ENCODE assay signal across 9 cellular contexts in genomic region chr1:36365310-36365895, GRCh38. TPM values are rescaled to one million over a fixed set of nuclear protein-coding genes. Genes with fewer than 3 reads are reported as not detected.
DNase-seq lines count a peak whose midpoint lies in the region; FAIRE-seq and TF ChIP-seq lines count a peak whose summit lies in the region.
"Had no signal": no experiment of that assay in that cellular context is flagged by ENCODE, and none has a peak within 500 bp of the region (broad histone marks: within the 10 kb centered on the region; RNA-seq: fewer than 3 reads in every experiment).

No MANE protein-coding gene starts in this region.

- WGBS in small intestine, 3 donors, result 84 to 100% (median 100%) methylated on average over 1 of the region's 1 CpG

- H3K4me3 ChIP-seq in MM.1S (ENCODE audit: low read length) (no peak overlapping the region), small intestine (ENCODE audit: low read depth in 1 of 2, low read length in 2 of 2) (no peak overlapping the region)

- in situ Hi-C loops in GM13977 (cut with MboI; ENCODE audit: low pct_unique_long_range_greater_than_20kb, low sequenced_read_pairs, unreplicated experiment), result no loop called here

- H3K36me3 Mint-ChIP-seq in nephron (ENCODE audit: low read depth), result peaks cover 16% of the 10 kb centered on the region

- DNase-seq in C1 segment of cervical spinal cord (lab: John Stamatoyannopoulos, UW), result peak in 11 of 14 donors; percentile 5 to 82 (median 41)
- peak; percentile 94 for DNase-seq in MV-4-11 (lab: John Stamatoyannopoulos, UW)
- no peak for DNase-seq in MM.1S
- no peak for DNase-seq in small intestine
- DNase-seq in kidney tubule cell (ENCODE audit: low spot score), result no peak
- no peak for DNase-seq in GM13977 (ENCODE audit: low spot score)

- no peaks in the 10 kb centered on the region for H3K27me3 Mint-ChIP-seq in nephron (ENCODE audit: low read depth)

- H4K20me1 ChIP-seq in MM.1S (ENCODE audit: insufficient read depth, low read length), result no peaks in the 10 kb centered on the region

- H3K79me2 ChIP-seq in MM.1S (ENCODE audit: low read length), result peaks cover 51% of the 10 kb centered on the region

- H3K4me1 Mint-ChIP-seq in nephron, result peaks cover 54% of the 10 kb centered on the region

- no peak overlapping the region for H2AFZ ChIP-seq in MM.1S (ENCODE audit: low read length)

- no peaks in the 10 kb centered on the region; the same call in 1 of the 2 replicates for H3F3A ChIP-seq in MM.1S (ENCODE audit: insufficient read depth, low read length)

- FAIRE-seq in small intestine (lab: Jason Lieb, UNC), result no peak

- H3K27me3 ChIP-seq in MM.1S (replicated peaks; ENCODE audit: insufficient read depth, low read length) (no peaks in the 10 kb centered on the region), small intestine (ENCODE audit: control insufficient read depth in 2 of 2, insufficient read depth in 2 of 2, low read length in 2 of 2) (no peaks in the 10 kb centered on the region)

- H3K4me2 ChIP-seq in MM.1S (ENCODE audit: low read depth, low read length), result no peak overlapping the region

- H3K36me3 ChIP-seq in MM.1S (replicated peaks; ENCODE audit: insufficient read depth, low read length), result no peaks in the 10 kb centered on the region; the same call in 1 of the 2 replicates
- peaks cover 4 to 9% of the 10 kb centered on the region in 2 donors for H3K36me3 ChIP-seq in small intestine (ENCODE audit: control insufficient read depth in 2 of 2, insufficient read depth in 2 of 2, low read length in 2 of 2)

- H3K9me3 ChIP-seq in MM.1S (replicated peaks; ENCODE audit: insufficient read depth, low read length) (no peaks in the 10 kb centered on the region), small intestine (ENCODE audit: control insufficient read depth, low read depth) (no peaks in the 10 kb centered on the region)

- TF ChIP-seq CTCF in nephron (IDR thresholded peaks at IDR 0.05; ENCODE audit: unreplicated experiment in 3 of 3) (no peak), MM.1S (IDR thresholded peaks at IDR 0.05; ENCODE audit: low read length) (no peak), GM13977 (IDR thresholded peaks at IDR 0.05; ENCODE audit: extremely low read depth, insufficient read depth, missing control alignments) (no peak)

- H3K4me1 ChIP-seq in MM.1S (ENCODE audit: low read length), result peaks cover 7% of the 10 kb centered on the region; the same call in 1 of the 2 replicates
- no peaks in the 10 kb centered on the region for H3K4me1 ChIP-seq in small intestine (ENCODE audit: control insufficient read depth in 2 of 2, insufficient read depth in 1 of 2, low read depth in 1 of 2, low read length in 1 of 2)

- H3K9me3 Mint-ChIP-seq in nephron, result no peaks in the 10 kb centered on the region

- H3K4me3 Mint-ChIP-seq in nephron, result peak overlapping the region in 1 of 3 experiments; percentile 43

- no peak overlapping the region for H3K9ac ChIP-seq in MM.1S (ENCODE audit: low read length)

- H3K27ac ChIP-seq in cingulate gyrus (ENCODE audit: low read depth, low read length), result peak overlapping the region; percentile 78
- H3K27ac ChIP-seq in MM.1S (ENCODE audit: low read length), result no peak overlapping the region
- H3K27ac ChIP-seq in small intestine (ENCODE audit: low read depth in 1 of 2, low read length in 1 of 2), result no peak overlapping the region
- H3K27ac ChIP-seq: epithelial cell of prostate had no signal

- peak overlapping the region; percentile 95 to 99 (median 97) for H3K27ac Mint-ChIP-seq in nephron

- H3K9me2 ChIP-seq in MM.1S (replicated peaks; ENCODE audit: insufficient read depth, low read length), result no peaks in the 10 kb centered on the region

RNA-seq across cellular contexts. Expression of gene STK40, which starts 20.3 kb away (rescaled TPM):
- polyA plus RNA-seq in small intestine, result 10 to 100 TPM; 12.7 to 33.3 (median 17.3) TPM

RNA-seq across cellular contexts. Expression of gene LSM10, which starts 32.3 kb away (rescaled TPM):
- polyA plus RNA-seq in small intestine, result 10 to 100 TPM; 48.1 to 55.5 (median 51.9) TPM

RNA-seq across cellular contexts. Expression of gene EVA1B, which starts 42.0 kb away (rescaled TPM):
- polyA plus RNA-seq in small intestine, result 10 to 100 TPM in 2 of 3 donors, 1 to 10 TPM in 1; 2.5 to 18.9 (median 17.9) TPM

RNA-seq across cellular contexts. Expression of gene SH3D21, which starts 59.2 kb away (rescaled TPM):
- polyA plus RNA-seq in small intestine, result 10 to 100 TPM in 2 of 3 donors, 1 to 10 TPM in 1; 4.0 to 26.2 (median 24.4) TPM

Comparison
In these comparisons a context has a peak if more than half of its experiments do, and no peak if none do; other contexts are left out.
1. DNase-seq: peak in C1 segment of cervical spinal cord (11 of 14) and MV-4-11 (single experiment); none in MM.1S (single experiment), small intestine (single experiment), kidney tubule cell (single experiment) and GM13977 (single experiment).